In genomic region chr1:211638246-211638645, GRCh38 we compare ENCODE assay signal across 22 cellular contexts. TPM values are rescaled to one million over a fixed set of nuclear protein-coding genes. Genes with fewer than 3 reads are reported as not detected.
DNase-seq lines count a peak whose midpoint lies in the region; ATAC-seq, FAIRE-seq and TF ChIP-seq lines count a peak whose summit lies in the region.
"Had no signal": no experiment of that assay in that cellular context is flagged by ENCODE, and none has a peak within 500 bp of the region (broad histone marks: within the 10 kb centered on the region; RNA-seq: fewer than 3 reads in every experiment).

No MANE protein-coding gene starts in this region.

- no TSS peak for BruUV-seq in HepG2 (replicated peaks; lab: Mats Ljungman, UMichigan)

- H3K4me2 ChIP-seq in HepG2 (ENCODE audit: low read depth, low read length) = no peak overlapping the region

- TF ChIP-seq RAD21 in HepG2 (CRISPR knock-in tag; IDR thresholded peaks at IDR 0.05) = no peak

- H3K27me3 ChIP-seq in right lobe of liver (no peaks in the 10 kb centered on the region), HepG2 (ENCODE audit: control insufficient read depth in 1 of 2, insufficient read depth in 2 of 2, low read length in 2 of 2) (no peaks in the 10 kb centered on the region)
- H3K27me3 ChIP-seq: Peyer's patch, SJSA1 had no signal

- FAIRE-seq in HepG2 (lab: Jason Lieb, UNC) = no peak

- ATAC-seq in right lobe of liver (no peak), HepG2 (no peak), GM18498 (IDR thresholded peaks at IDR 0.05; ENCODE audit: unreplicated experiment) (no peak)
- ATAC-seq: Right ventricle myocardium inferior had no signal

- CTCF ChIA-PET in HepG2 (lab: Yijun Ruan, JAX; ENCODE audit: low intra/inter-chr PET ratio, low total read pairs) (no interaction called here), RWPE1 (lab: Yijun Ruan, JAX) (interaction anchor here (0.6 kb wide), 1 partner anchor 364 kb away, joined by 5 read pairs; no protein-coding TSS in a partner anchor)

- H3K79me2 ChIP-seq in HepG2 (ENCODE audit: insufficient read depth, low read length) = no peaks in the 10 kb centered on the region

- WGBS in right lobe of liver (ENCODE audit: insufficient coverage, low coverage, low lambda C conversion rate, missing lambda C conversion rate) = 49% methylated on average over 3 of the region's 5 CpGs
- WGBS in HepG2 (ENCODE audit: low lambda C conversion rate) = 60% methylated on average over 5 of the region's 5 CpGs

- no peak for TF ChIP-seq EP300 in HepG2 (IDR thresholded peaks at IDR 0.05; ENCODE audit: low read depth in 2 of 2, low read length in 2 of 2)
- TF ChIP-seq EP300 in HepG2 (CRISPR knock-in tag; IDR thresholded peaks at IDR 0.05; ENCODE audit: borderline replicate concordance) = no peak

- TF ChIP-seq POLR2A in right lobe of liver (IDR thresholded peaks at IDR 0.05) (no peak), HepG2 (IDR thresholded peaks at IDR 0.05; ENCODE audit: insufficient read depth in 1 of 2, low read depth in 2 of 2, low read length in 2 of 2) (no peak)

- in situ Hi-C loops in HepG2 (cut with HindIII; ENCODE audit: extremely low pct_ligation_motif_present, low pct_unique_long_range_greater_than_20kb) = no loop called here

- H2AFZ ChIP-seq in HepG2 (ENCODE audit: low read length) = no peak overlapping the region

- H3K4me3 ChIP-seq in right lobe of liver = no peak overlapping the region
- H3K4me3 ChIP-seq in HepG2 (replicated peaks in 1 of 3; ENCODE audit: insufficient read depth in 1 of 3, low read depth in 2 of 3, low read length in 3 of 3) = no peak overlapping the region
- H3K4me3 ChIP-seq: Peyer's patch, SJSA1 had no signal

- H3K9me3 ChIP-seq in right lobe of liver (no peaks in the 10 kb centered on the region), HepG2 (ENCODE audit: low read length) (no peaks in the 10 kb centered on the region)
- H3K9me3 ChIP-seq: Peyer's patch, SJSA1 had no signal

- POLR2A ChIA-PET in HepG2 (lab: Yijun Ruan, JAX) = interaction anchor here (1.1 to 7.6 kb wide), 3 partner anchors 10 to 35 kb away, joined by 3 to 100 read pairs (median 8); no protein-coding TSS in a partner anchor
- POLR2A ChIA-PET in RWPE1 (lab: Yijun Ruan, JAX; ENCODE audit: low non-redundant PET) = interaction anchor here (1.0 kb wide), 1 partner anchor 13 kb away, joined by 3 read pairs; no protein-coding TSS in a partner anchor

- no peak overlapping the region for H3K9ac ChIP-seq in HepG2 (ENCODE audit: insufficient read depth, low read depth, low read length)

- intact Hi-C loops in right lobe of liver (cut with DNase I) (no loop called here), HepG2 (cut with micrococcal nuclease; ENCODE audit: unreplicated experiment) (no loop called here)

- H3K36me3 ChIP-seq in right lobe of liver (no peaks in the 10 kb centered on the region), HepG2 (replicated peaks in 1 of 2; ENCODE audit: control insufficient read depth in 1 of 2, insufficient read depth in 2 of 2, low read length in 2 of 2) (no peaks in the 10 kb centered on the region)
- H3K36me3 ChIP-seq: Peyer's patch, SJSA1 had no signal

- DNase-seq in right lobe of liver (peak in 2 of 3 donors; percentile 12 to 22), HepG2 (ENCODE audit: low spot score) (no peak), RWPE1 (ENCODE audit: low spot score) (no peak), mesenteric fat pad (ENCODE audit: low spot score) (peak; percentile 53), hippocampal formation (lab: John Stamatoyannopoulos, UW) (no peak), DMS79 treated with DMSO at 0.1 percent for 48 hours (lab: John Stamatoyannopoulos, UW) (no peak)
- DNase-seq: CD4-positive, CD25-positive, alpha-beta regulatory T cell; DMS79; H7; HFFc6; KG1; NCI-H1092 treated with DMSO at 0.1 percent for 48 hours; NCI-H1436 treated with DMSO at 0.1 percent for 48 hours; NCI-H2029; NCI-H226; NCI-H510A treated with DMSO at 0.1 percent for 48 hours; NCI-H748 treated with DMSO at 0.1 percent for 48 hours; NK-92 treated with Interleukin-12 subunit alpha and Interleukin-12 subunit beta, amount 100 ng/mL, for 24 hours had no signal

- H3K27ac ChIP-seq in right lobe of liver = peak overlapping the region in 1 of 3 donors; percentile 37
- no peak overlapping the region for H3K27ac ChIP-seq in HepG2 (ENCODE audit: extremely low read length, insufficient read depth, low read length)
- H3K27ac ChIP-seq in RWPE1 = peak overlapping the region; percentile 65
- H3K27ac ChIP-seq: Peyer's patch had no signal

- H4K20me1 ChIP-seq in HepG2 (ENCODE audit: insufficient read depth, low read length) = no peaks in the 10 kb centered on the region

- H3K4me1 ChIP-seq in right lobe of liver (peaks cover 0 to 47% (median 5%) of the 10 kb centered on the region in 4 donors), HepG2 (ENCODE audit: insufficient read depth, low read length) (peaks cover 91% of the 10 kb centered on the region)

- TF ChIP-seq CTCF in right lobe of liver (IDR thresholded peaks at IDR 0.05) = no peak
- TF ChIP-seq CTCF in HepG2 (CRISPR knock-in tag; IDR thresholded peaks at IDR 0.05) = no peak
- no peak for TF ChIP-seq CTCF in RWPE1 (conservative IDR thresholded peaks at IDR 0.05; ENCODE audit: low read depth)

TF ChIP-seq in HepG2, 621 proteins besides CTCF, POLR2A, EP300 and RAD21 (continues in another document):
- TF ChIP-seq STAT5B (CRISPR knock-in tag; IDR thresholded peaks at IDR 0.05) (no peak), GABPB1 (CRISPR knock-in tag; IDR thresholded peaks at IDR 0.05) (no peak)

RNA-seq across cellular contexts. Expression of gene NEK2, which starts 37.2 kb away (rescaled TPM):
- total RNA-seq in right lobe of liver (under 1 TPM in 5 of 6 experiments, not detected in 1; 0.22 to 0.80 (median 0.50) TPM), HepG2 (2016; rRNA removed; fragmentation: Illumina TruSeq; extraction: Trizol) (40.8 and 57.5 TPM in 2 replicates), mesenteric fat pad (not detected)
- total RNA-seq in HepG2 (2016; cell fraction: cytosol; rRNA removed; fragmentation: Illumina TruSeq; extraction: Trizol; ENCODE audit: low read depth) = 7.0 TPM in 2 replicates
- 43.3 and 55.7 TPM in 2 replicates for total RNA-seq in HepG2 (2016; cell fraction: insoluble cytoplasmic fraction; rRNA removed; fragmentation: Illumina TruSeq; extraction: Trizol)
- total RNA-seq in HepG2 (2016; cell fraction: membrane; rRNA removed; fragmentation: Illumina TruSeq; extraction: Trizol) = 15.1 and 15.5 TPM in 2 replicates
- 16.9 and 19.9 TPM in 2 replicates for total RNA-seq in HepG2 (2016; cell fraction: nucleus; rRNA removed; fragmentation: Illumina TruSeq; extraction: Trizol)
- 6.0 and 10.9 TPM in 2 replicates for polyA plus RNA-seq in HepG2 (2011; rRNA removed)
- polyA plus RNA-seq in HepG2 (2011; cell fraction: cytosol; rRNA removed) = 6.1 and 6.5 TPM in 2 replicates
- 4.6 TPM in 2 replicates for polyA plus RNA-seq in HepG2 (2011; cell fraction: nucleus; rRNA removed)
- 9.8 and 17.4 TPM in 2 replicates for polyA plus RNA-seq in HepG2 (2012)
- polyA plus RNA-seq in HepG2 (2016; cell fraction: cytosol; fragmentation: Illumina TruSeq; extraction: Trizol; ENCODE audit: low read depth) = 2.6 and 2.8 TPM in 2 replicates
- polyA plus RNA-seq in HepG2 (2016; cell fraction: insoluble cytoplasmic fraction; fragmentation: Illumina TruSeq; extraction: Trizol; ENCODE audit: low read depth) = 41.0 and 43.9 TPM in 2 replicates
- polyA plus RNA-seq in HepG2 (2016; cell fraction: membrane; fragmentation: Illumina TruSeq; extraction: Trizol; ENCODE audit: low read depth) = 5.1 and 5.7 TPM in 2 replicates
- 18.2 and 19.2 TPM in 2 replicates for polyA plus RNA-seq in HepG2 (2016; cell fraction: nucleus; fragmentation: Illumina TruSeq; extraction: Trizol; ENCODE audit: insufficient read depth, low read depth)
- polyA minus RNA-seq in HepG2 (2011; rRNA and poly(A)+ RNA removed; ENCODE audit: low replicate concordance) = 9.2 and 31.3 TPM in 2 replicates
- 9.6 and 16.1 TPM in 2 replicates for polyA minus RNA-seq in HepG2 (2011; cell fraction: cytosol; rRNA and poly(A)+ RNA removed)
- polyA minus RNA-seq in HepG2 (2011; cell fraction: nucleus; rRNA and poly(A)+ RNA removed) = 10.6 and 16.0 TPM in 2 replicates

RNA-seq across cellular contexts. Expression of gene SLC30A1, which starts 59.3 kb away (rescaled TPM):
- 10 to 100 TPM; 23.2 to 72.9 (median 48.2) TPM for total RNA-seq in right lobe of liver
- 24.4 and 26.8 TPM in 2 replicates for total RNA-seq in HepG2 (2016; rRNA removed; fragmentation: Illumina TruSeq; extraction: Trizol)
- 3.1 and 3.8 TPM in 2 replicates for total RNA-seq in HepG2 (2016; cell fraction: cytosol; rRNA removed; fragmentation: Illumina TruSeq; extraction: Trizol; ENCODE audit: low read depth)
- total RNA-seq in HepG2 (2016; cell fraction: insoluble cytoplasmic fraction; rRNA removed; fragmentation: Illumina TruSeq; extraction: Trizol) = 25.5 and 28.3 TPM in 2 replicates
- 15.5 and 17.6 TPM in 2 replicates for total RNA-seq in HepG2 (2016; cell fraction: membrane; rRNA removed; fragmentation: Illumina TruSeq; extraction: Trizol)
- 49.0 and 51.0 TPM in 2 replicates for total RNA-seq in HepG2 (2016; cell fraction: nucleus; rRNA removed; fragmentation: Illumina TruSeq; extraction: Trizol)
- polyA plus RNA-seq in HepG2 (2011; rRNA removed) = 5.8 and 5.9 TPM in 2 replicates
- polyA plus RNA-seq in HepG2 (2011; cell fraction: cytosol; rRNA removed) = 3.5 and 4.9 TPM in 2 replicates
- 4.2 and 5.1 TPM in 2 replicates for polyA plus RNA-seq in HepG2 (2011; cell fraction: nucleus; rRNA removed)
- 18.3 and 19.9 TPM in 2 replicates for polyA plus RNA-seq in HepG2 (2012)
- polyA plus RNA-seq in HepG2 (2016; cell fraction: cytosol; fragmentation: Illumina TruSeq; extraction: Trizol; ENCODE audit: low read depth) = 2.5 and 2.6 TPM in 2 replicates
- 19.7 and 25.1 TPM in 2 replicates for polyA plus RNA-seq in HepG2 (2016; cell fraction: insoluble cytoplasmic fraction; fragmentation: Illumina TruSeq; extraction: Trizol; ENCODE audit: low read depth)
- polyA plus RNA-seq in HepG2 (2016; cell fraction: membrane; fragmentation: Illumina TruSeq; extraction: Trizol; ENCODE audit: low read depth) = 6.2 and 6.7 TPM in 2 replicates
- 53.6 and 54.2 TPM in 2 replicates for polyA plus RNA-seq in HepG2 (2016; cell fraction: nucleus; fragmentation: Illumina TruSeq; extraction: Trizol; ENCODE audit: insufficient read depth, low read depth)
- 9.6 and 24.6 TPM in 2 replicates for polyA minus RNA-seq in HepG2 (2011; rRNA and poly(A)+ RNA removed; ENCODE audit: low replicate concordance)
- polyA minus RNA-seq in HepG2 (2011; cell fraction: cytosol; rRNA and poly(A)+ RNA removed) = 10.8 and 15.0 TPM in 2 replicates
- 14.9 and 15.0 TPM in 2 replicates for polyA minus RNA-seq in HepG2 (2011; cell fraction: nucleus; rRNA and poly(A)+ RNA removed)
- total RNA-seq in mesenteric fat pad = 33.6 TPM

Comparison
In these comparisons a context has a peak if more than half of its experiments do, and no peak if none do; other contexts are left out.
1. DNase-seq: peak in right lobe of liver (2 of 3) and mesenteric fat pad (single experiment); none in HepG2 (single experiment), RWPE1 (single experiment), hippocampal formation (0 of 2) and DMS79 treated with DMSO at 0.1 percent for 48 hours (single experiment).